ENCODE assay signal across 12 cellular contexts in genomic region chr4:150237110-150237852, GRCh38.
DNase-seq lines count a peak whose midpoint lies in the region; ATAC-seq and TF ChIP-seq lines count a peak whose summit lies in the region.
"Had no signal": no experiment of that assay in that cellular context is flagged by ENCODE, and none has a peak within 500 bp of the region (broad histone marks: within the 10 kb centered on the region; RNA-seq: fewer than 3 reads in every experiment).

No MANE protein-coding gene starts in this region.

- no peak overlapping the region for H3K27ac Mint-ChIP-seq in stimulated activated effector memory CD8-positive, alpha-beta T cell treated with anti-CD3 and anti-CD28 coated beads, Interleukin-12 subunit alpha, Interleukin-12 subunit beta, amount 100 ng/mL, for 72 hours
- H3K27ac Mint-ChIP-seq: activated CD4-positive, alpha-beta memory T cell treated with anti-CD3 and anti-CD28 coated beads for 36 hours; naive B cell had no signal

- TF ChIP-seq EP300 in transverse colon (IDR thresholded peaks at IDR 0.05; ENCODE audit: low read depth) (no peak), ovary (IDR thresholded peaks at IDR 0.05) (no peak)

- intact Hi-C loops in transverse colon (cut with DNase I; ENCODE audit: low total_unique reads) (loop anchor here (5.0 kb wide), 1 partner anchor 90 kb away; no protein-coding TSS in a partner anchor), ovary (cut with DNase I) (no loop called here)

- no peak for TF ChIP-seq CTCF in astrocyte of the cerebellum (IDR thresholded peaks at IDR 0.05; ENCODE audit: low read depth, low read length, missing control alignments)
- no peak for TF ChIP-seq CTCF in hepatocyte (IDR thresholded peaks at IDR 0.05; ENCODE audit: poor library complexity)
- no peak for TF ChIP-seq CTCF in transverse colon (IDR thresholded peaks at IDR 0.05)
- no peak for TF ChIP-seq CTCF in Peyer's patch (IDR thresholded peaks at IDR 0.05)
- no peak for TF ChIP-seq CTCF in ovary (IDR thresholded peaks at IDR 0.05)

- no peak overlapping the region for H3K4me3 Mint-ChIP-seq in stimulated activated effector memory CD8-positive, alpha-beta T cell treated with anti-CD3 and anti-CD28 coated beads, Interleukin-12 subunit alpha, Interleukin-12 subunit beta, amount 100 ng/mL, for 72 hours
- H3K4me3 Mint-ChIP-seq: activated CD4-positive, alpha-beta memory T cell treated with anti-CD3 and anti-CD28 coated beads for 36 hours; naive B cell had no signal

- in situ Hi-C loops in astrocyte of the cerebellum (cut with HindIII; ENCODE audit: low sequenced_read_pairs) = no loop called here
- in situ Hi-C loops in transverse colon (cut with MboI; ENCODE audit: low pct_ligation_motif_present in 1 of 4, low pct_unique_long_range_greater_than_20kb in 1 of 4, low sequenced_read_pairs in 3 of 4) = no loop called here

- no peaks in the 10 kb centered on the region for H3K36me3 ChIP-seq in hepatocyte (replicated peaks; ENCODE audit: insufficient read depth, low read depth)
- H3K36me3 ChIP-seq in transverse colon = no peaks in the 10 kb centered on the region
- H3K36me3 ChIP-seq in Peyer's patch = no peaks in the 10 kb centered on the region
- H3K36me3 ChIP-seq in ovary = no peaks in the 10 kb centered on the region

- H3K4me3 ChIP-seq in astrocyte of the cerebellum (ENCODE audit: low read depth, low read length) (no peak overlapping the region), hepatocyte (no peak overlapping the region), transverse colon (no peak overlapping the region), Peyer's patch (no peak overlapping the region), ovary (no peak overlapping the region)

- H3K36me3 Mint-ChIP-seq in stimulated activated effector memory CD8-positive, alpha-beta T cell treated with anti-CD3 and anti-CD28 coated beads, Interleukin-12 subunit alpha, Interleukin-12 subunit beta, amount 100 ng/mL, for 72 hours = no peaks in the 10 kb centered on the region
- H3K36me3 Mint-ChIP-seq: activated CD4-positive, alpha-beta memory T cell treated with anti-CD3 and anti-CD28 coated beads for 36 hours had no signal

- peak overlapping the region; percentile 10 for H3K4me2 ChIP-seq in hepatocyte

- H3K4me1 Mint-ChIP-seq in stimulated activated effector memory CD8-positive, alpha-beta T cell treated with anti-CD3 and anti-CD28 coated beads, Interleukin-12 subunit alpha, Interleukin-12 subunit beta, amount 100 ng/mL, for 72 hours = no peaks in the 10 kb centered on the region
- H3K4me1 Mint-ChIP-seq: naive B cell had no signal

- no peaks in the 10 kb centered on the region for H3K79me2 ChIP-seq in hepatocyte

- DNase-seq in HPDE6-E6E7 (ENCODE audit: extremely low spot score) = peak; percentile 29
- peak; percentile 88 for DNase-seq in astrocyte of the cerebellum (ENCODE audit: low read depth)
- peak; percentile 51 for DNase-seq in hepatocyte (ENCODE audit: low spot score)
- no peak for DNase-seq in transverse colon
- DNase-seq in Peyer's patch = no peak
- no peak for DNase-seq in stimulated activated effector memory CD8-positive, alpha-beta T cell treated with anti-CD3 and anti-CD28 coated beads, Interleukin-12 subunit alpha, Interleukin-12 subunit beta, amount 100 ng/mL, for 72 hours (ENCODE audit: low spot score in 2 of 2)
- no peak for DNase-seq in ovary
- DNase-seq: activated CD4-positive, alpha-beta memory T cell treated with anti-CD3 and anti-CD28 coated beads for 36 hours; anterior cingulate cortex; naive B cell; stimulated activated CD4-positive, alpha-beta T cell treated with anti-CD3 and anti-CD28 coated beads, Interleukin-2, amount 100 ng/mL, for 48 hours had no signal

- TF ChIP-seq POLR2A in transverse colon (IDR thresholded peaks at IDR 0.05) (no peak), Peyer's patch (IDR thresholded peaks at IDR 0.05) (no peak), ovary (IDR thresholded peaks at IDR 0.05) (no peak)

- H3K9me3 ChIP-seq in hepatocyte (ENCODE audit: low read depth) = no peaks in the 10 kb centered on the region
- no peaks in the 10 kb centered on the region for H3K9me3 ChIP-seq in transverse colon
- H3K9me3 ChIP-seq in Peyer's patch = no peaks in the 10 kb centered on the region
- no peaks in the 10 kb centered on the region for H3K9me3 ChIP-seq in ovary

- H3K27me3 ChIP-seq in hepatocyte (no peaks in the 10 kb centered on the region), transverse colon (no peaks in the 10 kb centered on the region), Peyer's patch (no peaks in the 10 kb centered on the region), ovary (no peaks in the 10 kb centered on the region)

- H3K4me1 ChIP-seq in hepatocyte (ENCODE audit: insufficient read depth) (peaks cover 16% of the 10 kb centered on the region), transverse colon (peaks cover 0 to 14% (median 2%) of the 10 kb centered on the region in 4 donors), Peyer's patch (no peaks in the 10 kb centered on the region), ovary (ENCODE audit: insufficient read depth) (no peaks in the 10 kb centered on the region)

- H2AFZ ChIP-seq in hepatocyte = no peak overlapping the region

- WGBS in hepatocyte (ENCODE audit: low lambda C conversion rate, missing lambda C conversion rate) = 43% methylated on average over 6 of the region's 6 CpGs
- 65 to 66% methylated on average over 6 of the region's 6 CpGs for WGBS in transverse colon (ENCODE audit: low coverage in 1 of 2), 2 donors
- WGBS in ovary, 3 donors = 16 to 18% (median 16%) methylated on average over 6 of the region's 6 CpGs

- H3K9me2 ChIP-seq in hepatocyte (replicated peaks; ENCODE audit: insufficient read depth) = no peaks in the 10 kb centered on the region

- no peaks in the 10 kb centered on the region for H4K20me1 ChIP-seq in hepatocyte (ENCODE audit: insufficient read depth, poor library complexity, severe bottlenecking)

- H3K9me3 Mint-ChIP-seq in stimulated activated effector memory CD8-positive, alpha-beta T cell treated with anti-CD3 and anti-CD28 coated beads, Interleukin-12 subunit alpha, Interleukin-12 subunit beta, amount 100 ng/mL, for 72 hours = no peaks in the 10 kb centered on the region
- H3K9me3 Mint-ChIP-seq: activated CD4-positive, alpha-beta memory T cell treated with anti-CD3 and anti-CD28 coated beads for 36 hours had no signal

- H3K27ac ChIP-seq in hepatocyte = peak overlapping the region; percentile 78
- H3K27ac ChIP-seq in transverse colon = peak overlapping the region in 3 of 4 donors; percentile 21 to 66 (median 65)
- peak overlapping the region in 1 of 4 donors; percentile 68 for H3K27ac ChIP-seq in Peyer's patch
- H3K27ac ChIP-seq in ovary = no peak overlapping the region

- no peak for ATAC-seq in stimulated activated effector memory CD8-positive, alpha-beta T cell treated with anti-CD3 and anti-CD28 coated beads, Interleukin-12 subunit alpha, Interleukin-12 subunit beta, amount 100 ng/mL, for 72 hours
- no peak for ATAC-seq in GM18909 (IDR thresholded peaks at IDR 0.05; ENCODE audit: poor library complexity, unreplicated experiment)

Comparison
In these comparisons a context has a peak if more than half of its experiments do, and no peak if none do; other contexts are left out.
1. DNase-seq: peak in HPDE6-E6E7 (single experiment), astrocyte of the cerebellum (single experiment) and hepatocyte (single experiment); none in transverse colon (single experiment), Peyer's patch (0 of 3), stimulated activated effector memory CD8-positive, alpha-beta T cell treated with anti-CD3 and anti-CD28 coated beads, Interleukin-12 subunit alpha, Interleukin-12 subunit beta, amount 100 ng/mL, for 72 hours (0 of 2) and ovary (0 of 5).
2. H3K27ac ChIP-seq: peak in hepatocyte (single experiment) and transverse colon (3 of 4); none in ovary (0 of 2).